ENCODE assay signal across 25 cellular contexts in the genomic region with DNA sequence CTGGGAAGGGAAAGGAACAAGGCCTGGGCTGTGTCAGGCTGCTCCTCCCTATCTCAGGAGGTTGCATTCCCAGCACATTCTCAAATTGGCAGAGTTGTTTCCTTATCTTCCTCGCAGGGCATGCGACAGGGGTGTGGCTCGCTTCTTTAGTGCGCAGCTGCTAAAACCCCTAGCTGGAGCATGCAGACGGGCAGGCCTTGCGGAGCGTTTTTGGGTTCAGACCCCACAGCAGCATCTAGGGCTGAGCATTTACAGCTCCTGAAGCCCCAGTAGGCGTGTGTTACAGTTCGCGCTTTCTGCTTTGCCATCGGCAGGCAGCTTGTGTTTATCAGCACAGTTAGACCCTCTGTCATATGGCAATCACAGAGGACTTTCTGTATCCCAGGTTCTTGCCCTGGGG.
A peak's percentile ranks its signal among the peaks of the same experiment; 100 is the strongest.
DNase-seq lines count a peak whose midpoint lies in the region; TF ChIP-seq lines count a peak whose summit lies in the region.
"Had no signal": no experiment of that assay in that cellular context is flagged by ENCODE, and none has a peak within 500 bp of the region (broad histone marks: within the 10 kb centered on the region; RNA-seq: fewer than 3 reads in every experiment).

No MANE protein-coding gene starts in this region.

- H4K8ac ChIP-seq in trophoblast cell (ENCODE audit: low read depth, low read length): no peak overlapping the region

- H3K4me3 ChIP-seq in esophagus muscularis mucosa: no peak overlapping the region
- no peak overlapping the region for H3K4me3 ChIP-seq in trophoblast cell (ENCODE audit: low read depth, low read length)
- H3K4me3 ChIP-seq: A549, BLaER1, GM12878 had no signal

- no peak overlapping the region for H4K12ac ChIP-seq in trophoblast cell (ENCODE audit: low read depth, low read length)

- H2BK5ac ChIP-seq in trophoblast cell (ENCODE audit: low read depth, low read length, poor library complexity): peak overlapping the region; percentile 1

- WGBS in esophagus muscularis mucosa: 90% methylated on average over 11 of the region's 11 CpGs
- WGBS in trophoblast cell (ENCODE audit: extremely low coverage, insufficient coverage, insufficient read length): no CpG with 5 or more reads among the region's 11 CpGs

- CTCF ChIA-PET in RWPE1 (lab: Yijun Ruan, JAX): no interaction called here

- TF ChIP-seq EP300 in esophagus muscularis mucosa (IDR thresholded peaks at IDR 0.05): no peak

- H3K36me3 ChIP-seq in esophagus muscularis mucosa: no peaks in the 10 kb centered on the region
- H3K36me3 ChIP-seq in trophoblast cell (ENCODE audit: control insufficient read depth in 1 of 2, insufficient read depth in 2 of 2, low read length in 2 of 2): no peaks in the 10 kb centered on the region
- H3K36me3 ChIP-seq: BE2C, BLaER1 had no signal

- no peak overlapping the region for H2AFZ ChIP-seq in trophoblast cell (ENCODE audit: insufficient read depth, low read length, poor library complexity)

- H3K4me1 ChIP-seq in esophagus muscularis mucosa (no peaks in the 10 kb centered on the region), trophoblast cell (ENCODE audit: control insufficient read depth in 1 of 2, insufficient read depth in 2 of 2, low read length in 2 of 2) (peaks cover 2 to 12% of the 10 kb centered on the region in 2 experiments)
- H3K4me1 ChIP-seq: A549, BE2C, BLaER1 had no signal

- intact Hi-C loops in activated CD4-positive, alpha-beta T cell treated with anti-CD3 and anti-CD28 coated beads, Interleukin-2, amount 10 ng/mL, durations not matched to agents 24 days and 14 days (cut with micrococcal nuclease): no loop called here
- intact Hi-C loops in esophagus muscularis mucosa (cut with DNase I): no loop called here

- POLR2A ChIA-PET in RWPE1 (lab: Yijun Ruan, JAX; ENCODE audit: low non-redundant PET): no interaction called here

- no peak overlapping the region for H3K4me3 Mint-ChIP-seq in activated CD4-positive, alpha-beta T cell treated with anti-CD3 and anti-CD28 coated beads, Interleukin-2, amount 10 ng/mL, durations not matched to agents 24 days and 14 days
- H3K4me3 Mint-ChIP-seq: CD14-positive monocyte; CD4-positive, alpha-beta memory T cell; CD4-positive, CD25-positive, alpha-beta regulatory T cell; CD8-positive, alpha-beta memory T cell had no signal

- H3K27me3 ChIP-seq in esophagus muscularis mucosa (no peaks in the 10 kb centered on the region), trophoblast cell (ENCODE audit: insufficient read depth, low read length) (no peaks in the 10 kb centered on the region)
- H3K27me3 ChIP-seq: BE2C, BLaER1 had no signal

- H3K27me3 Mint-ChIP-seq in activated CD4-positive, alpha-beta T cell treated with anti-CD3 and anti-CD28 coated beads, Interleukin-2, amount 10 ng/mL, durations not matched to agents 24 days and 14 days: no peaks in the 10 kb centered on the region
- H3K27me3 Mint-ChIP-seq: CD4-positive, alpha-beta memory T cell; CD4-positive, CD25-positive, alpha-beta regulatory T cell; CD8-positive, alpha-beta memory T cell had no signal

- H3K36me3 Mint-ChIP-seq in activated CD4-positive, alpha-beta T cell treated with anti-CD3 and anti-CD28 coated beads, Interleukin-2, amount 10 ng/mL, durations not matched to agents 24 days and 14 days (ENCODE audit: low read depth): no peaks in the 10 kb centered on the region
- H3K36me3 Mint-ChIP-seq: CD14-positive monocyte; CD4-positive, alpha-beta memory T cell; CD4-positive, CD25-positive, alpha-beta regulatory T cell; CD8-positive, alpha-beta memory T cell had no signal

- H4K91ac ChIP-seq in trophoblast cell (ENCODE audit: low read depth, low read length): peak overlapping the region; percentile 17

- H3K4me2 ChIP-seq in trophoblast cell (ENCODE audit: low read length): no peak overlapping the region
- H3K4me2 ChIP-seq: A549, BLaER1 had no signal

- no peak overlapping the region for H3K4ac ChIP-seq in trophoblast cell (ENCODE audit: low read depth, low read length)

- DNase-seq in activated CD4-positive, alpha-beta T cell treated with anti-CD3 and anti-CD28 coated beads, Interleukin-2, amount 10 ng/mL, durations not matched to agents 24 days and 14 days: peak; percentile 22
- DNase-seq in activated CD4-positive, alpha-beta T cell treated with anti-CD3 and anti-CD28 coated beads for 4 hours: no peak
- DNase-seq in esophagus muscularis mucosa (ENCODE audit: extremely low spot score): peak; percentile 78
- no peak for DNase-seq in trophoblast cell
- DNase-seq in RWPE1 (ENCODE audit: low spot score): no peak
- no peak for DNase-seq in activated CD8-positive, alpha-beta memory T cell treated with anti-CD3 and anti-CD28 coated beads for 24 hours
- DNase-seq: AML-193; BE2C; C1 segment of cervical spinal cord; CD4-positive, alpha-beta memory T cell; CD4-positive, CD25-positive, alpha-beta regulatory T cell; CD8-positive, alpha-beta memory T cell; COR-L47; DMS 273 treated with DMSO at 0.1 percent for 48 hours; DMS153; DMS53; DMS79; DND-41; EL; GDM1 had no signal

- H2BK12ac ChIP-seq in trophoblast cell (ENCODE audit: low read length): peak overlapping the region; percentile 10

- no peaks in the 10 kb centered on the region for H3K79me2 ChIP-seq in trophoblast cell (ENCODE audit: control insufficient read depth, insufficient read depth, low read length, poor library complexity)

- TF ChIP-seq CTCF in esophagus muscularis mucosa (IDR thresholded peaks at IDR 0.05): no peak
- no peak for TF ChIP-seq CTCF in RWPE1 (conservative IDR thresholded peaks at IDR 0.05; ENCODE audit: low read depth)

- H3K27ac ChIP-seq in esophagus muscularis mucosa (replicated peaks in 1 of 4) (no peak overlapping the region), trophoblast cell (ENCODE audit: low read depth, low read length) (no peak overlapping the region), RWPE1 (no peak overlapping the region)
- H3K27ac ChIP-seq: 22Rv1, A549, BLaER1 had no signal

- no peak overlapping the region for H3K9ac ChIP-seq in trophoblast cell (ENCODE audit: low read length)
- H3K9ac ChIP-seq: BLaER1 had no signal

- no peak overlapping the region for H3K27ac Mint-ChIP-seq in activated CD4-positive, alpha-beta T cell treated with anti-CD3 and anti-CD28 coated beads, Interleukin-2, amount 10 ng/mL, durations not matched to agents 24 days and 14 days
- H3K27ac Mint-ChIP-seq: CD14-positive monocyte; CD4-positive, alpha-beta memory T cell; CD8-positive, alpha-beta memory T cell had no signal

- peaks cover 3% of the 10 kb centered on the region for H3K9me3 Mint-ChIP-seq in activated CD4-positive, alpha-beta T cell treated with anti-CD3 and anti-CD28 coated beads, Interleukin-2, amount 10 ng/mL, durations not matched to agents 24 days and 14 days

- peaks cover 6% of the 10 kb centered on the region for H3K79me1 ChIP-seq in trophoblast cell (ENCODE audit: low read length)

- no peak overlapping the region for H3K23ac ChIP-seq in trophoblast cell (ENCODE audit: low read length)

- no peak overlapping the region for H2BK120ac ChIP-seq in trophoblast cell (ENCODE audit: insufficient read depth, low read length, poor library complexity)

- TF ChIP-seq POLR2A in esophagus muscularis mucosa (IDR thresholded peaks at IDR 0.05; ENCODE audit: low read depth): no peak

- H3K4me1 Mint-ChIP-seq in activated CD4-positive, alpha-beta T cell treated with anti-CD3 and anti-CD28 coated beads, Interleukin-2, amount 10 ng/mL, durations not matched to agents 24 days and 14 days: no peaks in the 10 kb centered on the region
- H3K4me1 Mint-ChIP-seq: CD14-positive monocyte; CD4-positive, alpha-beta memory T cell; CD4-positive, CD25-positive, alpha-beta regulatory T cell; CD8-positive, alpha-beta memory T cell had no signal

- H3K18ac ChIP-seq in trophoblast cell (ENCODE audit: low read length): no peak overlapping the region

- peaks cover 0 to under 1% (median 0%) of the 10 kb centered on the region in 4 donors for H3K9me3 ChIP-seq in esophagus muscularis mucosa
- no peaks in the 10 kb centered on the region for H3K9me3 ChIP-seq in trophoblast cell (ENCODE audit: insufficient read depth, low read depth, low read length)
- H3K9me3 ChIP-seq: A549, BE2C, BLaER1 had no signal

- H3K14ac ChIP-seq in trophoblast cell (ENCODE audit: low read length): no peak overlapping the region

- H2AK5ac ChIP-seq in trophoblast cell (ENCODE audit: low read length): no peak overlapping the region

Comparison
In these comparisons a context has a peak if more than half of its experiments do, and no peak if none do; other contexts are left out.
1. DNase-seq: peak in activated CD4-positive, alpha-beta T cell treated with anti-CD3 and anti-CD28 coated beads, Interleukin-2, amount 10 ng/mL, durations not matched to agents 24 days and 14 days (single experiment) and esophagus muscularis mucosa (single experiment); none in activated CD4-positive, alpha-beta T cell treated with anti-CD3 and anti-CD28 coated beads for 4 hours (0 of 2), trophoblast cell (0 of 2), RWPE1 (single experiment) and activated CD8-positive, alpha-beta memory T cell treated with anti-CD3 and anti-CD28 coated beads for 24 hours (single experiment).